In the genomic region with DNA sequence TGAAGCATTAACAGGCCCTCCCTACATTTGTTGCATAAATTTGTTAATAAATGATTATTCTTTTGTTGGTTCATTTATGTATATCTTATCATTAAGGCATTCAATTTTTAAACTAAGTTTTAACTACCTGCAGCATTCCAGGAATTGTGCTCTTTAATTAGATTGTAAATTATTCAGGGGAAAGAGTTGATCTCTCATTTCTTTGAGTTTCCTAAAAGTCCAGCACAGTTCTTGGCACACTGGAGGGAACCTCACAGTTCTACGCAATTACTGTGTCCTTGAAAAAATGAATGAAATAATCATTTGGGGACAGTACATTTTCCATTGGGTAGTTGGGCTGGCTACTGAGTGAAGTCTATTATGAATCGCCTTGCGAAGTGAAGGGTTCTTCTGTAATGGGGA, we compare ENCODE assay signal across 8 cellular contexts. TPM values are rescaled to one million over a fixed set of nuclear protein-coding genes. Genes with fewer than 3 reads are reported as not detected.
DNase-seq lines count a peak whose midpoint lies in the region; FAIRE-seq and TF ChIP-seq lines count a peak whose summit lies in the region.

No MANE protein-coding gene starts in this region.

- H4K91ac ChIP-seq in H1 (replicated peaks; ENCODE audit: insufficient read length, low read length): no peak overlapping the region

- DNase-seq in CD4-positive, alpha-beta memory T cell: no peak
- DNase-seq in PC-9: no peak
- no peak for DNase-seq in H1 (ENCODE audit: low read depth in 1 of 2, low spot score in 2 of 2)
- no peak for DNase-seq in osteocyte (ENCODE audit: extremely low spot score, unreplicated experiment)
- no peak for DNase-seq in stimulated activated CD4-positive, alpha-beta T cell treated with anti-CD3 and anti-CD28 coated beads, Interleukin-12 subunit alpha, Interleukin-12 subunit beta, amount 100 ng/mL, for 4 hours
- DNase-seq in GOT3 (lab: John Stamatoyannopoulos, UW): no peak
- no peak for DNase-seq in OCI-M1 (lab: John Stamatoyannopoulos, UW)
- no peak for DNase-seq in NCI-H2081 treated with DMSO at 0.1 percent for 48 hours (lab: John Stamatoyannopoulos, UW)

- peaks cover 0 to 5% (median 0%) of the 10 kb centered on the region in 8 donors for H3K9me3 Mint-ChIP-seq in CD4-positive, alpha-beta memory T cell
- no peaks in the 10 kb centered on the region for H3K9me3 Mint-ChIP-seq in osteocyte (ENCODE audit: unreplicated experiment)

- TF ChIP-seq EP300 in H1 (IDR thresholded peaks at IDR 0.05; ENCODE audit: borderline replicate concordance in 1 of 2, low read depth in 2 of 2, low read length in 2 of 2): no peak

- H3K4me1 ChIP-seq in CD4-positive, alpha-beta memory T cell (ENCODE audit: insufficient read depth, low read length): peaks cover 38% of the 10 kb centered on the region
- H3K4me1 ChIP-seq in PC-9 (replicated peaks; ENCODE audit: insufficient read depth) (peaks cover 13% of the 10 kb centered on the region), H1 (replicated peaks in 1 of 4; ENCODE audit: control insufficient read depth in 3 of 4, insufficient read depth in 4 of 4, low read length in 3 of 4) (no peaks in the 10 kb centered on the region; a peak in 1 of 7 replicates)

- H4K5ac ChIP-seq in H1 (ENCODE audit: insufficient read length, low read depth, low read length): no peak overlapping the region

- TF ChIP-seq CTCF in PC-9 (conservative IDR thresholded peaks at IDR 0.05): no peak
- no peak for TF ChIP-seq CTCF in H1 (IDR thresholded peaks at IDR 0.05; ENCODE audit: control extremely low read depth in 1 of 3, insufficient read depth in 1 of 3, low read depth in 1 of 3, low read length in 3 of 3)
- TF ChIP-seq CTCF in osteocyte (IDR thresholded peaks at IDR 0.05): no peak

- no peak overlapping the region for H2AK5ac ChIP-seq in H1 (ENCODE audit: low read depth, low read length)

- no peak for TF ChIP-seq RAD21 in H1 (IDR thresholded peaks at IDR 0.05 in 1 of 2, conservative IDR thresholded peaks at IDR 0.05 in 1 of 2; ENCODE audit: low read depth in 2 of 2, low read length in 2 of 2)

- peaks cover 24 to 45% (median 32%) of the 10 kb centered on the region in 4 donors for H3K4me1 Mint-ChIP-seq in CD4-positive, alpha-beta memory T cell
- H3K4me1 Mint-ChIP-seq in osteocyte (ENCODE audit: unreplicated experiment): peaks cover 19% of the 10 kb centered on the region

- H3K4me2 ChIP-seq in PC-9 (0 out of 2 replicates have a peak overlapping the region, but pooled peaks have one; percentile 24), H1 (ENCODE audit: insufficient read depth in 1 of 2, low read depth in 2 of 2, low read length in 2 of 2) (no peak overlapping the region; a peak in 1 of 4 replicates)

- H3K27ac Mint-ChIP-seq in CD4-positive, alpha-beta memory T cell: peak overlapping the region; percentile 94 to 100 (median 99)
- H3K27ac Mint-ChIP-seq in osteocyte (ENCODE audit: unreplicated experiment): peak overlapping the region; percentile 97

- H2AFZ ChIP-seq in PC-9: peak overlapping the region; percentile 63
- peak overlapping the region; percentile 45; the same call in 1 of the 2 replicates for H2AFZ ChIP-seq in H1 (ENCODE audit: low read length)

- no peak overlapping the region for H2BK12ac ChIP-seq in H1 (ENCODE audit: low read depth, low read length)

- H3K9me3 ChIP-seq in CD4-positive, alpha-beta memory T cell (ENCODE audit: control insufficient read depth in 1 of 2, low read length in 2 of 2): no peaks in the 10 kb centered on the region
- H3K9me3 ChIP-seq in PC-9 (ENCODE audit: insufficient read depth, low read depth) (no peaks in the 10 kb centered on the region), H1 (ENCODE audit: insufficient read depth in 2 of 2, low read depth in 1 of 2, low read length in 1 of 2) (no peaks in the 10 kb centered on the region)

- no peak overlapping the region for H2BK15ac ChIP-seq in H1 (ENCODE audit: low read length)

- WGBS in H1 (ENCODE audit: extremely low coverage in 1 of 2, insufficient coverage in 1 of 2, insufficient read length in 1 of 2, insufficient replicate concordance in 2 of 2, low coverage in 1 of 2, low lambda C conversion rate in 2 of 2, missing lambda C conversion rate in 1 of 2), 2 experiments: 31% methylated on average over 3 of the region's 3 CpGs; no CpG with 5 or more reads in 1 of the 2 experiments

- no peak overlapping the region for H3K56ac ChIP-seq in H1 (replicated peaks; ENCODE audit: insufficient read length, low read depth, low read length)

- no peaks in the 10 kb centered on the region for H3K9me2 ChIP-seq in PC-9 (ENCODE audit: insufficient read depth)

- CTCF ChIA-PET in CD4-positive, alpha-beta memory T cell (lab: Charles Lee; ENCODE audit: partially characterized antibody): interaction anchor here (1.3 to 2.8 kb wide), 2 partner anchors 41 to 53 kb away, joined by 3 to 16 read pairs; partner anchors contain the start of gene PRPF38B
- CTCF ChIA-PET in PC-9 (lab: Charles Lee) (no interaction called here), H1 (lab: Charles Lee; ENCODE audit: partially characterized antibody) (no interaction called here)

- H3K9ac ChIP-seq in H1 (replicated peaks in 1 of 4; ENCODE audit: extremely low read depth in 1 of 4, low read depth in 3 of 4, low read length in 3 of 4): no peak overlapping the region

- H3K27ac ChIP-seq in CD4-positive, alpha-beta memory T cell (ENCODE audit: low read depth, low read length): peak overlapping the region; percentile 95
- H3K27ac ChIP-seq in PC-9 (no peak overlapping the region), H1 (ENCODE audit: low read depth, low read length) (no peak overlapping the region)

- H3K27me3 ChIP-seq in CD4-positive, alpha-beta memory T cell (ENCODE audit: insufficient read depth, low read length): no peaks in the 10 kb centered on the region
- H3K27me3 ChIP-seq in PC-9 (ENCODE audit: insufficient read depth, low read depth): no peaks in the 10 kb centered on the region
- H3K27me3 ChIP-seq in H1 (replicated peaks in 1 of 4; ENCODE audit: control insufficient read depth in 3 of 4, extremely low read depth in 1 of 4, insufficient read depth in 3 of 4, low read length in 3 of 4): peaks cover 0 to 4% (median 0%) of the 10 kb centered on the region in 4 experiments; a peak in 3 of 7 replicates

- no peak overlapping the region for H3K4ac ChIP-seq in H1 (replicated peaks; ENCODE audit: insufficient read length, low read depth, low read length)

- no peak for TF ChIP-seq POLR2A in H1 (IDR thresholded peaks at IDR 0.05; ENCODE audit: control extremely low read depth in 1 of 2, low read depth in 2 of 2, low read length in 2 of 2)

- no peak overlapping the region for H2BK20ac ChIP-seq in H1 (ENCODE audit: low read length)

- intact Hi-C loops in CD4-positive, alpha-beta memory T cell (cut with micrococcal nuclease): loop anchor here (1.0 to 5.0 kb wide), 8 partner anchors 43 to 681 kb away; partner anchors contain the start of genes CLCC1, GPSM2, PRPF38B and PSMA5
- intact Hi-C loops in PC-9 (cut with micrococcal nuclease; ENCODE audit: unreplicated experiment): loop anchor here (1.0 to 2.0 kb wide), 5 partner anchors 25 to 297 kb away; partner anchors contain the start of genes HENMT1, PRPF38B and WDR47

- no peak overlapping the region for H3K23ac ChIP-seq in H1 (ENCODE audit: insufficient read length)

- H2BK5ac ChIP-seq in H1 (ENCODE audit: low read depth, low read length): no peak overlapping the region

- BruUV-seq in PC-9 (replicated peaks; lab: Mats Ljungman, UMichigan): no TSS peak

- no peaks in the 10 kb centered on the region for H3K36me3 ChIP-seq in CD4-positive, alpha-beta memory T cell (ENCODE audit: insufficient read depth, low read length)
- H3K36me3 ChIP-seq in PC-9 (ENCODE audit: low read depth): no peaks in the 10 kb centered on the region
- no peaks in the 10 kb centered on the region; a peak in 1 of 8 replicates for H3K36me3 ChIP-seq in H1 (ENCODE audit: control insufficient read depth in 2 of 4, insufficient read depth in 4 of 4, low read length in 3 of 4)

- H3K18ac ChIP-seq in H1 (ENCODE audit: extremely low read depth, low read length): no peak overlapping the region

- peaks cover 10% of the 10 kb centered on the region for H3F3A ChIP-seq in PC-9 (ENCODE audit: insufficient read depth, low read depth)

- POLR2A ChIA-PET in CD4-positive, alpha-beta memory T cell (lab: Charles Lee; ENCODE audit: partially characterized antibody): interaction anchor here (1.0 to 2.5 kb wide), 3 partner anchors 48 to 85 kb away, joined by 3 to 9 read pairs (median 6); partner anchors contain the start of genes HENMT1 and PRPF38B
- POLR2A ChIA-PET in PC-9 (lab: Charles Lee; ENCODE audit: unreplicated experiment): no interaction called here
- POLR2A ChIA-PET in H1 (lab: Charles Lee; ENCODE audit: partially characterized antibody): no interaction called here

- no peaks in the 10 kb centered on the region for H3K79me1 ChIP-seq in H1 (ENCODE audit: low read depth, low read length)

- no peak overlapping the region for H2BK120ac ChIP-seq in H1 (replicated peaks; ENCODE audit: low read depth, low read length)

- no peaks in the 10 kb centered on the region for H4K20me1 ChIP-seq in PC-9 (ENCODE audit: insufficient read depth)
- no peaks in the 10 kb centered on the region for H4K20me1 ChIP-seq in H1 (replicated peaks in 1 of 2; ENCODE audit: control insufficient read depth in 1 of 2, insufficient read depth in 2 of 2, low read length in 2 of 2)

- H3K27me3 Mint-ChIP-seq in CD4-positive, alpha-beta memory T cell: no peaks in the 10 kb centered on the region
- H3K27me3 Mint-ChIP-seq in osteocyte (ENCODE audit: unreplicated experiment): peaks cover 8% of the 10 kb centered on the region

- H3K23me2 ChIP-seq in H1 (ENCODE audit: low read depth, low read length): no peaks in the 10 kb centered on the region; the same call in 1 of the 2 replicates

- H3K14ac ChIP-seq in H1 (ENCODE audit: insufficient read length): no peak overlapping the region

- H3K36me3 Mint-ChIP-seq in CD4-positive, alpha-beta memory T cell: peaks cover 0 to 22% of the 10 kb centered on the region in 2 donors
- peaks cover 12% of the 10 kb centered on the region for H3K36me3 Mint-ChIP-seq in osteocyte (ENCODE audit: unreplicated experiment)

- H3K4me3 Mint-ChIP-seq in CD4-positive, alpha-beta memory T cell: peak overlapping the region; percentile 94 to 100 (median 99)
- H3K4me3 Mint-ChIP-seq in osteocyte (ENCODE audit: unreplicated experiment): peak overlapping the region; percentile 92

- H3K79me2 ChIP-seq in PC-9 (ENCODE audit: low read depth): peaks cover 30% of the 10 kb centered on the region
- H3K79me2 ChIP-seq in H1 (ENCODE audit: control insufficient read depth in 1 of 2, insufficient read depth in 2 of 2, low read length in 2 of 2): peaks cover 0 to 22% of the 10 kb centered on the region in 2 experiments; a peak in 2 of 4 replicates

- no peak overlapping the region for H3K4me3 ChIP-seq in CD4-positive, alpha-beta memory T cell (ENCODE audit: low read length in 2 of 2)
- no peak overlapping the region; the same call in 1 of the 2 replicates for H3K4me3 ChIP-seq in PC-9
- peak overlapping the region in 1 of 4 experiments; percentile 89; a peak in 2 of 8 replicates for H3K4me3 ChIP-seq in H1 (ENCODE audit: extremely low read depth in 1 of 4, insufficient read depth in 2 of 4, low read depth in 3 of 4, low read length in 4 of 4)

- no peak for FAIRE-seq in H1 (lab: Jason Lieb, UNC)

- H4K8ac ChIP-seq in H1 (ENCODE audit: extremely low read depth, insufficient read depth, low read length): no peak overlapping the region

RNA-seq across cellular contexts. Expression of gene STXBP3, which starts 0.5 kb away (rescaled TPM):
- 10 to 100 TPM; 90.9 to 92.5 TPM for total RNA-seq in CD4-positive, alpha-beta memory T cell
- polyA plus RNA-seq in CD4-positive, alpha-beta memory T cell: 10 to 100 TPM; 69.0 to 74.1 TPM
- total RNA-seq in PC-9 (2021) (31.8 and 37.0 TPM in 2 replicates), osteocyte (50.8 and 54.7 TPM in 2 replicates)
- 34.3 and 38.5 TPM in 2 replicates for total RNA-seq in H1 (2021; fragmentation: NEBNext Ultra II Directional; extraction: Animal tissue kit (Norgen Biotek cat#: 25700))
- polyA plus RNA-seq in H1 (2011; rRNA removed): 3.5 and 6.0 TPM in 2 replicates
- 16.3 TPM for polyA plus RNA-seq in H1 (2011; cell fraction: cytosol; rRNA removed)
- polyA plus RNA-seq in H1 (2011; cell fraction: nucleus; rRNA removed): 3.4 TPM
- 14.1 to 48.8 TPM (median 22.4 TPM) in 4 replicates for polyA plus RNA-seq in H1 (2012, experiment 1 of 2)
- 2.0 TPM for polyA plus RNA-seq in H1 (2012, experiment 2 of 2)
- polyA plus RNA-seq in H1 (2013, experiment 1 of 2): 15.2 TPM
- 14.0 TPM for polyA plus RNA-seq in H1 (2013, experiment 2 of 2)
- polyA minus RNA-seq in H1 (2011; rRNA and poly(A)+ RNA removed): 7.3 and 7.7 TPM in 2 replicates
- polyA minus RNA-seq in H1 (2011; cell fraction: cytosol; rRNA and poly(A)+ RNA removed): 8.1 TPM
- 17.2 TPM for polyA minus RNA-seq in H1 (2011; cell fraction: nucleus; rRNA and poly(A)+ RNA removed)

RNA-seq across cellular contexts. Expression of gene FNDC7, which starts 33.3 kb away (rescaled TPM):
- under 1 TPM; 0.17 TPM for total RNA-seq in CD4-positive, alpha-beta memory T cell
- polyA plus RNA-seq in CD4-positive, alpha-beta memory T cell: under 1 TPM in 1 of 2 donors, not detected in 1; 0.10 TPM
- 0.20 TPM in 1 of 2 replicates, not detected in the other for total RNA-seq in PC-9 (2021)
- total RNA-seq in H1 (2021; fragmentation: NEBNext Ultra II Directional; extraction: Animal tissue kit (Norgen Biotek cat#: 25700)): 0.13 and 0.36 TPM in 2 replicates
- 0.09 and 0.20 TPM in 2 replicates for polyA plus RNA-seq in H1 (2011; rRNA removed)
- 0.19 TPM for polyA plus RNA-seq in H1 (2011; cell fraction: cytosol; rRNA removed)
- 0.20 TPM for polyA plus RNA-seq in H1 (2011; cell fraction: nucleus; rRNA removed)
- polyA plus RNA-seq in H1 (2012, experiment 1 of 2): 0.16 to 0.24 TPM (median 0.20 TPM) in 4 replicates
- polyA plus RNA-seq in H1 (2012, experiment 2 of 2): not detected
- 0.10 TPM for polyA plus RNA-seq in H1 (2013, experiment 1 of 2)
- polyA plus RNA-seq in H1 (2013, experiment 2 of 2): 0.11 TPM
- polyA minus RNA-seq in H1 (2011; rRNA and poly(A)+ RNA removed): 0.25 and 0.95 TPM in 2 replicates
- not detected for polyA minus RNA-seq in H1 (2011; cell fraction: cytosol; rRNA and poly(A)+ RNA removed)
- polyA minus RNA-seq in H1 (2011; cell fraction: nucleus; rRNA and poly(A)+ RNA removed): 0.30 TPM
- total RNA-seq in osteocyte: not detected in 2 replicates

RNA-seq across cellular contexts. Expression of gene PRPF38B, which starts 53.9 kb away (rescaled TPM):
- 100 to 1,000 TPM; 124 to 126 TPM for total RNA-seq in CD4-positive, alpha-beta memory T cell
- polyA plus RNA-seq in CD4-positive, alpha-beta memory T cell: 10 to 100 TPM; 11.9 to 35.8 TPM
- total RNA-seq in PC-9 (2021): 38.0 and 48.9 TPM in 2 replicates
- 46.4 and 50.6 TPM in 2 replicates for total RNA-seq in H1 (2021; fragmentation: NEBNext Ultra II Directional; extraction: Animal tissue kit (Norgen Biotek cat#: 25700))
- 16.6 and 16.8 TPM in 2 replicates for polyA plus RNA-seq in H1 (2011; rRNA removed)
- 33.8 TPM for polyA plus RNA-seq in H1 (2011; cell fraction: cytosol; rRNA removed)
- polyA plus RNA-seq in H1 (2011; cell fraction: nucleus; rRNA removed): 38.9 TPM
- polyA plus RNA-seq in H1 (2012, experiment 1 of 2): 30.7 to 51.5 TPM (median 35.5 TPM) in 4 replicates
- polyA plus RNA-seq in H1 (2012, experiment 2 of 2): 3.5 TPM
- polyA plus RNA-seq in H1 (2013, experiment 1 of 2): 62.9 TPM
- polyA plus RNA-seq in H1 (2013, experiment 2 of 2): 61.9 TPM
- 21.2 and 23.5 TPM in 2 replicates for polyA minus RNA-seq in H1 (2011; rRNA and poly(A)+ RNA removed)
- 18.3 TPM for polyA minus RNA-seq in H1 (2011; cell fraction: cytosol; rRNA and poly(A)+ RNA removed)
- polyA minus RNA-seq in H1 (2011; cell fraction: nucleus; rRNA and poly(A)+ RNA removed): 96.2 TPM
- 35.0 and 39.2 TPM in 2 replicates for total RNA-seq in osteocyte
